1 cellular context compared by ENCODE assay signal in genomic region chr14:104808456-104808855, GRCh38.
TF ChIP-seq lines count a peak whose summit lies in the region.

No MANE protein-coding gene starts in this region.

TF ChIP-seq in HepG2, 621 proteins besides CTCF, POLR2A, EP300 and RAD21:
- TF ChIP-seq ZNF512B (CRISPR knock-in tag; IDR thresholded peaks at IDR 0.05; ENCODE audit: borderline replicate concordance) (no peak), ZNF264 (CRISPR knock-in tag; IDR thresholded peaks at IDR 0.05) (no peak), ELF1 (CRISPR knock-in tag; IDR thresholded peaks at IDR 0.05) (no peak), SAP130 (CRISPR knock-in tag; IDR thresholded peaks at IDR 0.05; ENCODE audit: low read depth) (no peak), NFE2L1 (CRISPR knock-in tag; IDR thresholded peaks at IDR 0.05; ENCODE audit: borderline replicate concordance) (no peak), XBP1 (CRISPR knock-in tag; IDR thresholded peaks at IDR 0.05) (no peak)
TF ChIP-seq in HepG2: peak in this region for 0.
